In genomic region chr16:3599922-3600321, GRCh38 we compare ENCODE assay signal across 17 cellular contexts. TPM values are rescaled to one million over a fixed set of nuclear protein-coding genes. Genes with fewer than 3 reads are reported as not detected.
DNase-seq lines count a peak whose midpoint lies in the region; TF ChIP-seq lines count a peak whose summit lies in the region.
"Had no signal": no experiment of that assay in that cellular context is flagged by ENCODE, and none has a peak within 500 bp of the region (broad histone marks: within the 10 kb centered on the region; RNA-seq: fewer than 3 reads in every experiment).

No MANE protein-coding gene starts in this region.

- no peak overlapping the region for H3K27ac ChIP-seq in osteoblast (ENCODE audit: low read depth, low read length)
- H3K27ac ChIP-seq: A549, BLaER1 had no signal

- H3K36me3 Mint-ChIP-seq in endothelial cell (ENCODE audit: low read depth, unreplicated experiment): peaks cover 61% of the 10 kb centered on the region

- H4K20me1 ChIP-seq in osteoblast (ENCODE audit: insufficient read depth, low read length): no peaks in the 10 kb centered on the region
- H4K20me1 ChIP-seq: BLaER1 had no signal

- DNase-seq in HuH-7.5 (ENCODE audit: low spot score): peak; percentile 2
- DNase-seq in endothelial cell (ENCODE audit: low spot score): no peak
- peak; percentile 30 for DNase-seq in osteoblast (ENCODE audit: insufficient read length, low spot score, missing footprints)
- DNase-seq in HEK293T (ENCODE audit: extremely low spot score): no peak
- no peak for DNase-seq in NCI-H1105 (lab: John Stamatoyannopoulos, UW)
- DNase-seq in NCI-H510A (lab: John Stamatoyannopoulos, UW): no peak
- DNase-seq: Calu3; CD4-positive, alpha-beta memory T cell; DMS79 treated with DMSO at 0.1 percent for 48 hours; GF-D8; HCEC 1CT; KG1 had no signal

- H3K79me2 ChIP-seq in osteoblast (ENCODE audit: insufficient read depth, low read length): no peaks in the 10 kb centered on the region

- no peaks in the 10 kb centered on the region for H3K4me1 ChIP-seq in osteoblast (ENCODE audit: insufficient read depth, low read length)
- H3K4me1 ChIP-seq: A549 had no signal

- POLR2A ChIA-PET in HEK293T (lab: Yijun Ruan, JAX): no interaction called here

- CTCF ChIA-PET in HEK293T (lab: Yijun Ruan, JAX): no interaction called here

- H3K4me1 Mint-ChIP-seq in endothelial cell (ENCODE audit: unreplicated experiment): peaks cover 10% of the 10 kb centered on the region
- H3K4me1 Mint-ChIP-seq: IgD-negative memory B cell had no signal

- no peaks in the 10 kb centered on the region for H3K27me3 ChIP-seq in osteoblast (ENCODE audit: insufficient read depth, low read length)
- H3K27me3 ChIP-seq: BLaER1 had no signal

- peaks cover 3% of the 10 kb centered on the region for H3K9me3 Mint-ChIP-seq in endothelial cell (ENCODE audit: unreplicated experiment)
- H3K9me3 Mint-ChIP-seq: CD4-positive, alpha-beta memory T cell; IgD-negative memory B cell had no signal

- peaks cover 2% of the 10 kb centered on the region for H3K9me3 ChIP-seq in osteoblast (ENCODE audit: low read depth, low read length)

- H2AFZ ChIP-seq in osteoblast (ENCODE audit: low read length): no peak overlapping the region

- peaks cover 30% of the 10 kb centered on the region for H3K36me3 ChIP-seq in osteoblast (ENCODE audit: insufficient read depth, low read length)

- H3K27ac Mint-ChIP-seq in endothelial cell (ENCODE audit: unreplicated experiment): no peak overlapping the region
- H3K27ac Mint-ChIP-seq: CD4-positive, alpha-beta memory T cell; IgD-negative memory B cell had no signal

- H3K27me3 Mint-ChIP-seq in endothelial cell (ENCODE audit: unreplicated experiment): no peaks in the 10 kb centered on the region
- H3K27me3 Mint-ChIP-seq: CD4-positive, alpha-beta memory T cell; IgD-negative memory B cell had no signal

- H3K4me3 ChIP-seq in osteoblast (ENCODE audit: insufficient read depth, low read length): no peak overlapping the region
- H3K4me3 ChIP-seq: A549, BLaER1 had no signal

- no peak overlapping the region for H3K4me2 ChIP-seq in osteoblast (ENCODE audit: insufficient read depth, low read length)
- H3K4me2 ChIP-seq: A549, BLaER1 had no signal

- peak overlapping the region; percentile 37 for H3K4me3 Mint-ChIP-seq in endothelial cell (ENCODE audit: unreplicated experiment)
- H3K4me3 Mint-ChIP-seq: CD14-positive monocyte, IgD-negative memory B cell had no signal

- TF ChIP-seq CTCF in endothelial cell (IDR thresholded peaks at IDR 0.05; ENCODE audit: unreplicated experiment) (no peak), osteoblast (IDR thresholded peaks at IDR 0.05; ENCODE audit: extremely low read depth, low read depth, low read length) (no peak)

TF ChIP-seq in HEK293T, 16 proteins besides CTCF, POLR2A, EP300 and RAD21:
- TF ChIP-seq NFRKB (IDR thresholded peaks at IDR 0.05): no peak
- no peak for TF ChIP-seq ELF4 (IDR thresholded peaks at IDR 0.05)
- no peak for TF ChIP-seq BHLHE40 (IDR thresholded peaks at IDR 0.05; ENCODE audit: borderline replicate concordance)

RNA-seq across cellular contexts. Expression of gene SLX4, which starts 11.5 kb away (rescaled TPM):
- total RNA-seq in endothelial cell (ENCODE audit: unreplicated experiment) (11.8 TPM), osteoblast (4.0 and 4.7 TPM in 2 replicates)

RNA-seq across cellular contexts. Expression of gene NLRC3, which starts 22.7 kb away (rescaled TPM):
- total RNA-seq in endothelial cell (ENCODE audit: unreplicated experiment) (3.2 TPM), osteoblast (under 0.01 and 0.29 TPM in 2 replicates)
- total RNA-seq: H4 had no signal

RNA-seq across cellular contexts. Expression of gene DNASE1, which starts 54.6 kb away (rescaled TPM):
- total RNA-seq in endothelial cell (ENCODE audit: unreplicated experiment) (33.9 TPM), osteoblast (11.9 and 13.3 TPM in 2 replicates)

Comparison
In these comparisons a context has a peak if more than half of its experiments do, and no peak if none do; other contexts are left out.
1. DNase-seq: peak in HuH-7.5 (single experiment) and osteoblast (single experiment); none in endothelial cell (single experiment), HEK293T (single experiment), NCI-H1105 (single experiment) and NCI-H510A (single experiment).